In the genomic region with DNA sequence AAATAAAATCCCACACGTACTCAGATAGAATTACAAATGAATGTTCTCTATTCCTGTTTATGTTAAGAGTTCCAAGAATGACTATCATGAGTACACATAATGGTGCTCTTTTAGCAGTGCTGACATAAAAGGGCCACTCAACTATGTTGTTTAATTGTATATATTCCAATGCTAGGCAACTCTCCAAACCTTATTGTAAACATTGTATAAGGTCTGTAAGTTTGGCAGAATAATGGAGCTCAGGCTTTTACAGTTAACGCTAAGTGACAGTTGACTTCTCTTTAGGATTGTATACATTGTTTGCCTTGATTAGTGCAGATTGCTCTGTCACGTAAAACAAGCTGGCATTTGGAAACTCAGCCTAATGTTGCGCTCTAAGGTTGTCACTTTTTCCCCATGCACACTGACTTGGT, we compare ENCODE assay signal across 12 cellular contexts. TPM values are rescaled to one million over a fixed set of nuclear protein-coding genes. Genes with fewer than 3 reads are reported as not detected.
DNase-seq lines count a peak whose midpoint lies in the region; ATAC-seq, FAIRE-seq and TF ChIP-seq lines count a peak whose summit lies in the region.
"Had no signal": no experiment of that assay in that cellular context is flagged by ENCODE, and none has a peak within 500 bp of the region (broad histone marks: within the 10 kb centered on the region; RNA-seq: fewer than 3 reads in every experiment).

No MANE protein-coding gene starts in this region.

- H3K4me1 Mint-ChIP-seq in GM23338, result peaks cover 50% of the 10 kb centered on the region
- peaks cover 69% of the 10 kb centered on the region for H3K4me1 Mint-ChIP-seq in osteocyte (ENCODE audit: unreplicated experiment)

- H3K9me2 ChIP-seq in GM23338 (ENCODE audit: insufficient read depth), result no peaks in the 10 kb centered on the region

- H3K9me3 ChIP-seq in tibial artery, result no peaks in the 10 kb centered on the region
- H3K9me3 ChIP-seq: testis had no signal

- H3K4me1 ChIP-seq in GM23338 (ENCODE audit: insufficient read depth) (peaks cover 29% of the 10 kb centered on the region), tibial artery (peaks cover 0 to 64% (median 21%) of the 10 kb centered on the region in 4 donors)

- no peak for TF ChIP-seq POLR2A in GM12892 (IDR thresholded peaks at IDR 0.05; ENCODE audit: low read depth, low read length)

- intact Hi-C loops in tibial artery (cut with DNase I; ENCODE audit: low total_unique reads), result no loop called here

- H3K27me3 Mint-ChIP-seq in GM23338 (ENCODE audit: insufficient read depth, low read depth, poor library complexity) (peaks cover 2% of the 10 kb centered on the region), osteocyte (ENCODE audit: unreplicated experiment) (no peaks in the 10 kb centered on the region)
- H3K27me3 Mint-ChIP-seq: activated naive CD8-positive, alpha-beta T cell treated with anti-CD3 and anti-CD28 coated beads, Interleukin-2, amount 10 ng/mL, durations not matched to agents 7 days and 5 days had no signal

- no peaks in the 10 kb centered on the region for H3K9me3 Mint-ChIP-seq in GM23338
- no peaks in the 10 kb centered on the region for H3K9me3 Mint-ChIP-seq in osteocyte (ENCODE audit: unreplicated experiment)
- H3K9me3 Mint-ChIP-seq: activated naive CD8-positive, alpha-beta T cell treated with anti-CD3 and anti-CD28 coated beads, Interleukin-2, amount 10 ng/mL, durations not matched to agents 7 days and 5 days had no signal

- TF ChIP-seq CTCF in GM23338 (conservative IDR thresholded peaks at IDR 0.05; ENCODE audit: low read depth in 2 of 2), result no peak
- no peak for TF ChIP-seq CTCF in brain microvascular endothelial cell (IDR thresholded peaks at IDR 0.05; ENCODE audit: low read depth, low read length, missing control alignments)
- TF ChIP-seq CTCF in osteocyte (IDR thresholded peaks at IDR 0.05), result no peak
- no peak for TF ChIP-seq CTCF in tibial artery (IDR thresholded peaks at IDR 0.05)

- H3K4me3 Mint-ChIP-seq in GM23338, result no peak overlapping the region
- no peak overlapping the region for H3K4me3 Mint-ChIP-seq in osteocyte (ENCODE audit: unreplicated experiment)
- H3K4me3 Mint-ChIP-seq: activated naive CD8-positive, alpha-beta T cell treated with anti-CD3 and anti-CD28 coated beads, Interleukin-2, amount 10 ng/mL, durations not matched to agents 7 days and 5 days had no signal

- H3K27ac ChIP-seq in GM23338 (ENCODE audit: low read depth) (no peak overlapping the region), brain microvascular endothelial cell (peak overlapping the region; percentile 32), tibial artery (no peak overlapping the region)
- H3K27ac ChIP-seq: testis had no signal

- H3K27me3 ChIP-seq in GM23338 (ENCODE audit: insufficient read depth) (no peaks in the 10 kb centered on the region), brain microvascular endothelial cell (replicated peaks) (no peaks in the 10 kb centered on the region), tibial artery (no peaks in the 10 kb centered on the region)
- H3K27me3 ChIP-seq: testis had no signal

- H2AFZ ChIP-seq in GM23338, result no peak overlapping the region

- no peaks in the 10 kb centered on the region for H3F3A ChIP-seq in GM23338 (replicated peaks; ENCODE audit: low read depth)

- H3K27ac Mint-ChIP-seq in GM23338, result peak overlapping the region; percentile 72; the same call in 1 of the 2 replicates
- H3K27ac Mint-ChIP-seq in osteocyte (ENCODE audit: unreplicated experiment), result peak overlapping the region; percentile 78
- H3K27ac Mint-ChIP-seq: activated naive CD8-positive, alpha-beta T cell treated with anti-CD3 and anti-CD28 coated beads, Interleukin-2, amount 10 ng/mL, durations not matched to agents 7 days and 5 days had no signal

- H3K36me3 ChIP-seq in GM23338 (ENCODE audit: insufficient read depth) (no peaks in the 10 kb centered on the region), brain microvascular endothelial cell (replicated peaks) (no peaks in the 10 kb centered on the region), tibial artery (no peaks in the 10 kb centered on the region)

- H4K20me1 ChIP-seq in GM23338 (replicated peaks; ENCODE audit: insufficient read depth), result peaks cover 3% of the 10 kb centered on the region; the same call in 1 of the 2 replicates

- DNase-seq in GM23338 (ENCODE audit: low spot score) (no peak), NCI-H2029 (lab: John Stamatoyannopoulos, UW) (peak; percentile 18), brain microvascular endothelial cell (peak; percentile 24), osteocyte (ENCODE audit: extremely low spot score, unreplicated experiment) (no peak), GM12892 (ENCODE audit: insufficient read length) (no peak), tibial artery (no peak)
- DNase-seq: activated naive CD8-positive, alpha-beta T cell treated with anti-CD3 and anti-CD28 coated beads, Interleukin-2, amount 10 ng/mL, durations not matched to agents 7 days and 5 days; T-helper 9 cell; testis had no signal

- H3K4me3 ChIP-seq in GM23338, result no peak overlapping the region
- no peak overlapping the region for H3K4me3 ChIP-seq in brain microvascular endothelial cell (ENCODE audit: low read depth, low read length)
- H3K4me3 ChIP-seq in tibial artery, result no peak overlapping the region
- H3K4me3 ChIP-seq: lung, testis had no signal

- H3K36me3 Mint-ChIP-seq in GM23338 (ENCODE audit: low read depth), result no peaks in the 10 kb centered on the region
- no peaks in the 10 kb centered on the region for H3K36me3 Mint-ChIP-seq in osteocyte (ENCODE audit: unreplicated experiment)

- no peak for ATAC-seq in GM23338
- no peak for ATAC-seq in HG02852 (IDR thresholded peaks at IDR 0.05; ENCODE audit: unreplicated experiment)
- no peak for ATAC-seq in HG03460 (IDR thresholded peaks at IDR 0.05; ENCODE audit: unreplicated experiment)

- FAIRE-seq in GM12892 (lab: Jason Lieb, UNC), result no peak

- 0 out of 2 replicates have a peak overlapping the region, but pooled peaks have one; percentile 40 for H3K4me2 ChIP-seq in GM23338

- H3K79me2 ChIP-seq in GM23338 (replicated peaks; ENCODE audit: insufficient read depth), result peaks cover 90% of the 10 kb centered on the region

- in situ Hi-C loops in brain microvascular endothelial cell (cut with HindIII; ENCODE audit: low pct_ligation_motif_present, low sequenced_read_pairs), result no loop called here

TF ChIP-seq in GM23338, 12 proteins besides CTCF, POLR2A, EP300 and RAD21 (continues in another document):
- TF ChIP-seq, protein P1, sequence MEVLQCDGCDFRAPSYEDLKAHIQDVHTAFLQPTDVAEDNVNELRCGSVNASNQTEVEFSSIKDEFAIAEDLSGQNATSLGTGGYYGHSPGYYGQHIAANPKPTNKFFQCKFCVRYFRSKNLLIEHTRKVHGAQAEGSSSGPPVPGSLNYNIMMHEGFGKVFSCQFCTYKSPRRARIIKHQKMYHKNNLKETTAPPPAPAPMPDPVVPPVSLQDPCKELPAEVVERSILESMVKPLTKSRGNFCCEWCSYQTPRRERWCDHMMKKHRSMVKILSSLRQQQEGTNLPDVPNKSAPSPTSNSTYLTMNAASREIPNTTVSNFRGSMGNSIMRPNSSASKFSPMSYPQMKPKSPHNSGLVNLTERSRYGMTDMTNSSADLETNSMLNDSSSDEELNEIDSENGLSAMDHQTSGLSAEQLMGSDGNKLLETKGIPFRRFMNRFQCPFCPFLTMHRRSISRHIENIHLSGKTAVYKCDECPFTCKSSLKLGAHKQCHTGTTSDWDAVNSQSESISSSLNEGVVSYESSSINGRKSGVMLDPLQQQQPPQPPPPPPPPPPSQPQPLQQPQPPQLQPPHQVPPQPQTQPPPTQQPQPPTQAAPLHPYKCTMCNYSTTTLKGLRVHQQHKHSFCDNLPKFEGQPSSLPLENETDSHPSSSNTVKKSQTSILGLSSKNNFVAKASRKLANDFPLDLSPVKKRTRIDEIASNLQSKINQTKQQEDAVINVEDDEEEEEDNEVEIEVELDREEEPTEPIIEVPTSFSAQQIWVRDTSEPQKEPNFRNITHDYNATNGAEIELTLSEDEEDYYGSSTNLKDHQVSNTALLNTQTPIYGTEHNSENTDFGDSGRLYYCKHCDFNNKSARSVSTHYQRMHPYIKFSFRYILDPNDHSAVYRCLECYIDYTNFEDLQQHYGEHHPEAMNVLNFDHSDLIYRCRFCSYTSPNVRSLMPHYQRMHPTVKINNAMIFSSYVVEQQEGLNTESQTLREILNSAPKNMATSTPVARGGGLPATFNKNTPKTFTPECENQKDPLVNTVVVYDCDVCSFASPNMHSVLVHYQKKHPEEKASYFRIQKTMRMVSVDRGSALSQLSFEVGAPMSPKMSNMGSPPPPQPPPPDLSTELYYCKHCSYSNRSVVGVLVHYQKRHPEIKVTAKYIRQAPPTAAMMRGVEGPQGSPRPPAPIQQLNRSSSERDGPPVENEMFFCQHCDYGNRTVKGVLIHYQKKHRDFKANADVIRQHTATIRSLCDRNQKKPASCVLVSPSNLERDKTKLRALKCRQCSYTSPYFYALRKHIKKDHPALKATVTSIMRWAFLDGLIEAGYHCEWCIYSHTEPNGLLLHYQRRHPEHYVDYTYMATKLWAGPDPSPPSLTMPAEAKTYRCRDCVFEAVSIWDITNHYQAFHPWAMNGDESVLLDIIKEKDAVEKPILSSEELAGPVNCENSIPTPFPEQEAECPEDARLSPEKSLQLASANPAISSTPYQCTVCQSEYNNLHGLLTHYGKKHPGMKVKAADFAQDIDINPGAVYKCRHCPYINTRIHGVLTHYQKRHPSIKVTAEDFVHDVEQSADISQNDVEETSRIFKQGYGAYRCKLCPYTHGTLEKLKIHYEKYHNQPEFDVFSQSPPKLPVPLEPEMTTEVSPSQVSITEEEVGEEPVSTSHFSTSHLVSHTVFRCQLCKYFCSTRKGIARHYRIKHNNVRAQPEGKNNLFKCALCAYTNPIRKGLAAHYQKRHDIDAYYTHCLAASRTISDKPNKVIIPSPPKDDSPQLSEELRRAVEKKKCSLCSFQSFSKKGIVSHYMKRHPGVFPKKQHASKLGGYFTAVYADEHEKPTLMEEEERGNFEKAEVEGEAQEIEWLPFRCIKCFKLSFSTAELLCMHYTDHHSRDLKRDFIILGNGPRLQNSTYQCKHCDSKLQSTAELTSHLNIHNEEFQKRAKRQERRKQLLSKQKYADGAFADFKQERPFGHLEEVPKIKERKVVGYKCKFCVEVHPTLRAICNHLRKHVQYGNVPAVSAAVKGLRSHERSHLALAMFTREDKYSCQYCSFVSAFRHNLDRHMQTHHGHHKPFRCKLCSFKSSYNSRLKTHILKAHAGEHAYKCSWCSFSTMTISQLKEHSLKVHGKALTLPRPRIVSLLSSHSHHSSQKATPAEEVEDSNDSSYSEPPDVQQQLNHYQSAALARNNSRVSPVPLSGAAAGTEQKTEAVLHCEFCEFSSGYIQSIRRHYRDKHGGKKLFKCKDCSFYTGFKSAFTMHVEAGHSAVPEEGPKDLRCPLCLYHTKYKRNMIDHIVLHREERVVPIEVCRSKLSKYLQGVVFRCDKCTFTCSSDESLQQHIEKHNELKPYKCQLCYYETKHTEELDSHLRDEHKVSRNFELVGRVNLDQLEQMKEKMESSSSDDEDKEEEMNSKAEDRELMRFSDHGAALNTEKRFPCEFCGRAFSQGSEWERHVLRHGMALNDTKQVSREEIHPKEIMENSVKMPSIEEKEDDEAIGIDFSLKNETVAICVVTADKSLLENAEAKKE (CRISPR knock-in tag; IDR thresholded peaks at IDR 0.05), result no peak
- no peak for TF ChIP-seq ZNF114 (CRISPR knock-in tag; IDR thresholded peaks at IDR 0.05)
- TF ChIP-seq JUNB (IDR thresholded peaks at IDR 0.05; ENCODE audit: unreplicated experiment), result no peak

RNA-seq across cellular contexts. Expression of gene RBMS1, which starts 20.8 kb away (rescaled TPM):
- total RNA-seq in GM23338 (2014; rRNA removed; shearing (Covaris generic)), result 47.6 and 55.5 TPM in 2 replicates
- polyA plus RNA-seq in GM23338 (2016; fragmentation: Nextera tagmentation; extraction: Ambion mirVana), result 94.8 and 111 TPM in 2 replicates
- total RNA-seq in osteocyte, result 161 and 169 TPM in 2 replicates
- polyA plus RNA-seq in GM12892 (2012; ENCODE audit: missing spikeins), result 0.30 TPM

Comparison
In these comparisons a context has a peak if more than half of its experiments do, and no peak if none do; other contexts are left out.
1. DNase-seq: peak in NCI-H2029 (single experiment) and brain microvascular endothelial cell (single experiment); none in GM23338 (single experiment), osteocyte (single experiment), GM12892 (single experiment) and tibial artery (0 of 2).